19 cellular contexts compared by ENCODE assay signal in genomic region chr9:118578467-118578866, GRCh38.
DNase-seq lines count a peak whose midpoint lies in the region; ATAC-seq and TF ChIP-seq lines count a peak whose summit lies in the region.
"Had no signal": no experiment of that assay in that cellular context is flagged by ENCODE, and none has a peak within 500 bp of the region (broad histone marks: within the 10 kb centered on the region; RNA-seq: fewer than 3 reads in every experiment).

No MANE protein-coding gene starts in this region.

- no peaks in the 10 kb centered on the region for H3K79me2 ChIP-seq in ACC112 (ENCODE audit: control insufficient read depth, insufficient read depth, low read length, unreplicated experiment)

- no peak for TF ChIP-seq CTCF in cardiac fibroblast (IDR thresholded peaks at IDR 0.05; ENCODE audit: low read depth, low read length)

- DNase-seq in LHCN-M2 (ENCODE audit: low read depth) (peak; percentile 83), cardiac fibroblast (ENCODE audit: low read depth in 2 of 2) (peak; percentile 7 to 90), hepatic stellate cell (ENCODE audit: low spot score) (peak; percentile 8), ureter (ENCODE audit: low spot score) (no peak), NCI-H2227 treated with DMSO at 0.1 percent for 48 hours (lab: John Stamatoyannopoulos, UW) (no peak)
- DNase-seq: activated CD8-positive, alpha-beta T cell treated with anti-CD3 and anti-CD28 coated beads, Interleukin-2, amount 10 ng/mL, durations not matched to agents 7 days and 5 days; COR-L47; hippocampal formation; MG63; naive thymus-derived CD8-positive, alpha-beta T cell; NCI-H2029; stimulated activated CD4-positive, alpha-beta T cell treated with anti-CD3 and anti-CD28 coated beads, Interleukin-1b, Interleukin-23, amount 100 ng/mL, for 48 hours; testis had no signal

- H3K27me3 ChIP-seq in ACC112 (ENCODE audit: insufficient read depth, low read length), result no peaks in the 10 kb centered on the region
- H3K27me3 ChIP-seq: MG63, testis had no signal

- peak overlapping the region; percentile 17; the same call in 1 of the 2 replicates for H3K4me3 ChIP-seq in ACC112 (ENCODE audit: low read depth, low read length)
- H3K4me3 ChIP-seq in cardiac fibroblast (replicated peaks in 1 of 2; ENCODE audit: low read depth in 2 of 2, low read length in 2 of 2), result no peak overlapping the region
- H3K4me3 ChIP-seq: MG63, prostate gland, testis had no signal

- H3K27ac ChIP-seq in ACC112 (ENCODE audit: low read depth, low read length), result peak overlapping the region; percentile 94
- H3K27ac ChIP-seq: prostate gland, testis, VCaP had no signal

- peaks cover 20% of the 10 kb centered on the region for H3K4me1 ChIP-seq in ACC112 (ENCODE audit: control insufficient read depth, insufficient read depth, low read length, unreplicated experiment)
- H3K4me1 ChIP-seq: prostate gland, testis had no signal

- ATAC-seq in GM19035 (IDR thresholded peaks at IDR 0.05; ENCODE audit: unreplicated experiment) (no peak), GM21390 (IDR thresholded peaks at IDR 0.05; ENCODE audit: unreplicated experiment) (no peak)
- ATAC-seq: activated CD8-positive, alpha-beta T cell treated with anti-CD3 and anti-CD28 coated beads, Interleukin-2, amount 10 ng/mL, durations not matched to agents 7 days and 5 days; naive thymus-derived CD8-positive, alpha-beta T cell; Panc1 had no signal

- H2AFZ ChIP-seq in ACC112 (ENCODE audit: low read length, unreplicated experiment), result peak overlapping the region; percentile 22

- peaks cover 4% of the 10 kb centered on the region for H3K36me3 ChIP-seq in ACC112 (ENCODE audit: insufficient read depth, low read length)
- H3K36me3 ChIP-seq: MG63, prostate gland had no signal

Comparison
In these comparisons a context has a peak if more than half of its experiments do, and no peak if none do; other contexts are left out.
1. DNase-seq: peak in LHCN-M2 (single experiment), cardiac fibroblast (2 of 2) and hepatic stellate cell (single experiment); none in ureter (single experiment) and NCI-H2227 treated with DMSO at 0.1 percent for 48 hours (single experiment).